11 cellular contexts compared by ENCODE assay signal in genomic region chr6:113697642-113698410, GRCh38.
DNase-seq lines count a peak whose midpoint lies in the region; ATAC-seq and TF ChIP-seq lines count a peak whose summit lies in the region.
"Had no signal": no experiment of that assay in that cellular context is flagged by ENCODE, and none has a peak within 500 bp of the region (broad histone marks: within the 10 kb centered on the region; RNA-seq: fewer than 3 reads in every experiment).

No MANE protein-coding gene starts in this region.

- in situ Hi-C loops in G401 (cut with HindIII; ENCODE audit: low sequenced_read_pairs) = no loop called here

- no peaks in the 10 kb centered on the region for H3K27me3 ChIP-seq in adipocyte (replicated peaks; ENCODE audit: control insufficient read depth, insufficient read depth, low read length)
- H3K27me3 ChIP-seq: hepatocyte had no signal

- H3K9ac ChIP-seq in adipocyte (ENCODE audit: low read length) = no peak overlapping the region

- H3K9me3 ChIP-seq in adipocyte (ENCODE audit: control insufficient read depth, low read length) = no peaks in the 10 kb centered on the region
- H3K9me3 ChIP-seq: thoracic aorta had no signal

- DNase-seq in HS-27A (ENCODE audit: low read depth) = peak; percentile 70
- DNase-seq in adipocyte (ENCODE audit: low read depth) = peak; percentile 83
- peak; percentile 46 for DNase-seq in retinal pigment epithelial cell (ENCODE audit: low read depth)
- DNase-seq in middle frontal gyrus (ENCODE audit: extremely low spot score, low spot score) = no peak
- DNase-seq in LoVo (ENCODE audit: low spot score) = no peak
- no peak for DNase-seq in inferior parietal cortex (ENCODE audit: extremely low spot score)
- DNase-seq in G401 (ENCODE audit: low spot score) = no peak
- DNase-seq: activated naive CD4-positive, alpha-beta T cell had no signal

- ATAC-seq in GM19324 (IDR thresholded peaks at IDR 0.05; ENCODE audit: low FRiP score, unreplicated experiment) = peak; percentile 56

- no peak for TF ChIP-seq CTCF in retinal pigment epithelial cell (conservative IDR thresholded peaks at IDR 0.05; ENCODE audit: low read depth, low read length)

- H3K36me3 ChIP-seq in adipocyte (ENCODE audit: control insufficient read depth, insufficient read depth, low read length, severe bottlenecking) = no peaks in the 10 kb centered on the region
- H3K36me3 ChIP-seq: thoracic aorta had no signal

- H3K4me3 ChIP-seq in adipocyte (ENCODE audit: low read length) (no peak overlapping the region), retinal pigment epithelial cell (ENCODE audit: low read length) (no peak overlapping the region)
- H3K4me3 ChIP-seq: hepatocyte, thoracic aorta had no signal

- H3K4me1 ChIP-seq in adipocyte (ENCODE audit: control insufficient read depth, insufficient read depth, low read length) = peaks cover 43% of the 10 kb centered on the region

Comparison
In these comparisons a context has a peak if more than half of its experiments do, and no peak if none do; other contexts are left out.
1. DNase-seq: peak in HS-27A (single experiment), adipocyte (single experiment) and retinal pigment epithelial cell (single experiment); none in middle frontal gyrus (single experiment), LoVo (single experiment), inferior parietal cortex (single experiment) and G401 (single experiment).